ENCODE assay signal across 8 cellular contexts in genomic region chr15:82043726-82044372, GRCh38. TPM values are rescaled to one million over a fixed set of nuclear protein-coding genes. Genes with fewer than 3 reads are reported as not detected.
DNase-seq lines count a peak whose midpoint lies in the region; ATAC-seq and TF ChIP-seq lines count a peak whose summit lies in the region.

No MANE protein-coding gene starts in this region.

- peaks cover 0 to 8% of the 10 kb centered on the region in 2 donors for H3K27me3 Mint-ChIP-seq in natural killer cell treated with Interleukin-12 subunit alpha and Interleukin-12 subunit beta and Interleukin-15 and Interleukin-18, amount 100 ng/mL, for 72 hours

- no peak overlapping the region for H3K27ac ChIP-seq in effector memory CD4-positive, alpha-beta T cell (ENCODE audit: insufficient read depth, low read length, poor library complexity, severe bottlenecking)

- H3K36me3 ChIP-seq in BE2C: peaks cover 9% of the 10 kb centered on the region
- no peaks in the 10 kb centered on the region for H3K36me3 ChIP-seq in effector memory CD4-positive, alpha-beta T cell (ENCODE audit: control insufficient read depth, insufficient read depth, low read length)

- DNase-seq in BE2C (no peak), NCI-H526 treated with DMSO at 0.1 percent for 48 hours (lab: John Stamatoyannopoulos, UW) (peak; percentile 26), kidney glomerular epithelial cell (lab: John Stamatoyannopoulos, UW) (no peak), COLO829 (ENCODE audit: low spot score) (no peak)
- DNase-seq in effector memory CD4-positive, alpha-beta T cell: no peak
- no peak for DNase-seq in natural killer cell treated with Interleukin-12 subunit alpha and Interleukin-12 subunit beta and Interleukin-15 and Interleukin-18, amount 100 ng/mL, for 72 hours (ENCODE audit: low spot score)

- H3K27ac Mint-ChIP-seq in natural killer cell treated with Interleukin-12 subunit alpha and Interleukin-12 subunit beta and Interleukin-15 and Interleukin-18, amount 100 ng/mL, for 72 hours: no peak overlapping the region

- H3K4me1 Mint-ChIP-seq in natural killer cell treated with Interleukin-12 subunit alpha and Interleukin-12 subunit beta and Interleukin-15 and Interleukin-18, amount 100 ng/mL, for 72 hours (ENCODE audit: low read depth in 2 of 2): peaks cover 5 to 15% of the 10 kb centered on the region in 2 donors

- H3K36me3 Mint-ChIP-seq in natural killer cell treated with Interleukin-12 subunit alpha and Interleukin-12 subunit beta and Interleukin-15 and Interleukin-18, amount 100 ng/mL, for 72 hours: no peaks in the 10 kb centered on the region

- H3K4me3 Mint-ChIP-seq in natural killer cell treated with Interleukin-12 subunit alpha and Interleukin-12 subunit beta and Interleukin-15 and Interleukin-18, amount 100 ng/mL, for 72 hours: peak overlapping the region; percentile 74

- peak overlapping the region; percentile 88 for H3K4me3 ChIP-seq in BE2C (ENCODE audit: low read depth, low read length)
- peak overlapping the region; percentile 78 for H3K4me3 ChIP-seq in effector memory CD4-positive, alpha-beta T cell (ENCODE audit: insufficient read depth, low read depth, low read length, poor library complexity, severe bottlenecking)

- H3K27me3 ChIP-seq in BE2C: no peaks in the 10 kb centered on the region
- peaks cover 2% of the 10 kb centered on the region for H3K27me3 ChIP-seq in effector memory CD4-positive, alpha-beta T cell (replicated peaks; ENCODE audit: control insufficient read depth, insufficient read depth, low read length, poor library complexity, severe bottlenecking)

- H3K9me3 Mint-ChIP-seq in natural killer cell treated with Interleukin-12 subunit alpha and Interleukin-12 subunit beta and Interleukin-15 and Interleukin-18, amount 100 ng/mL, for 72 hours: no peaks in the 10 kb centered on the region

- no peak for ATAC-seq in natural killer cell treated with Interleukin-12 subunit alpha and Interleukin-12 subunit beta and Interleukin-15 and Interleukin-18, amount 100 ng/mL, for 72 hours
- no peak for ATAC-seq in HG03108 (IDR thresholded peaks at IDR 0.05; ENCODE audit: unreplicated experiment)
- no peak for ATAC-seq in HG02642 (IDR thresholded peaks at IDR 0.05; ENCODE audit: poor library complexity, unreplicated experiment)

- peaks cover 3% of the 10 kb centered on the region; the same call in 1 of the 2 replicates for H3K4me1 ChIP-seq in BE2C
- H3K4me1 ChIP-seq in effector memory CD4-positive, alpha-beta T cell (ENCODE audit: control insufficient read depth, insufficient read depth, low read length, poor library complexity, severe bottlenecking): peaks cover 22% of the 10 kb centered on the region

- TF ChIP-seq CTCF in BE2C (IDR thresholded peaks at IDR 0.05; ENCODE audit: low read depth, low read length): no peak

- H3K9me3 ChIP-seq in BE2C: no peaks in the 10 kb centered on the region
- no peaks in the 10 kb centered on the region for H3K9me3 ChIP-seq in effector memory CD4-positive, alpha-beta T cell (ENCODE audit: control insufficient read depth, low read length)

RNA-seq across cellular contexts. Expression of gene MEX3B, which starts 2.0 kb away (rescaled TPM):
- 22.0 TPM for polyA plus RNA-seq in BE2C (2012; ENCODE audit: insufficient read depth, insufficient read length, low read depth)
- total RNA-seq in natural killer cell treated with Interleukin-12 subunit alpha and Interleukin-12 subunit beta and Interleukin-15 and Interleukin-18, amount 100 ng/mL, for 72 hours: under 1 TPM; 0.67 to 0.83 TPM
